In genomic region chr6:82322386-82322785, GRCh38 we compare ENCODE assay signal across 26 cellular contexts.
"Had no signal": no experiment of that assay in that cellular context is flagged by ENCODE, and none has a peak within 500 bp of the region (broad histone marks: within the 10 kb centered on the region; RNA-seq: fewer than 3 reads in every experiment).

No MANE protein-coding gene starts in this region.

- DNase-seq: colonic mucosa; effector CD8-positive, alpha-beta T cell; endodermal cell; foreskin keratinocyte; glutamatergic neuron; heart right ventricle; hippocampal formation; immature natural killer cell; islet precursor cell; left ventricle myocardium superior; natural killer cell; occipital lobe; pancreas; stimulated activated CD4-positive, alpha-beta T cell treated with anti-CD3 and anti-CD28 coated beads, Interleukin-12 subunit alpha, Interleukin-12 subunit beta, amount 100 ng/mL, for 4 hours; stimulated activated CD4-positive, alpha-beta T cell treated with anti-CD3 and anti-CD28 coated beads, Interleukin-1b, Interleukin-23, amount 100 ng/mL, for 48 hours; stimulated activated CD4-positive, alpha-beta T cell treated with anti-CD3 and anti-CD28 coated beads, Interleukin-4, amount 100 ng/mL, for 1 hour; stimulated activated CD8-positive, alpha-beta memory T cell treated with anti-CD3 and anti-CD28 coated beads, Interleukin-4, amount 100 ng/mL, for 48 hours; stimulated activated naive CD4-positive, alpha-beta T cell; stimulated activated naive CD8-positive, alpha-beta T cell treated with anti-CD3 and anti-CD28 coated beads, Interleukin-15, amount 100 ng/mL, for 72 hours; thyroid gland; trophoblast cell had no signal

- H3K4me3 ChIP-seq: colonic mucosa, heart right ventricle, lung, pancreas, smooth muscle cell, thyroid gland, vagina had no signal

- ATAC-seq: esophagus mucosa; foreskin keratinocyte; heart right ventricle; left ventricle myocardium superior; natural killer cell; pancreas; sciatic nerve; stimulated activated naive CD8-positive, alpha-beta T cell treated with anti-CD3 and anti-CD28 coated beads, Interleukin-15, amount 100 ng/mL, for 72 hours had no signal
